In genomic region chr12:113050808-113051207, GRCh38 we compare ENCODE assay signal across 14 cellular contexts. TPM values are rescaled to one million over a fixed set of nuclear protein-coding genes. Genes with fewer than 3 reads are reported as not detected.
A peak's percentile ranks its signal among the peaks of the same experiment; 100 is the strongest.
DNase-seq lines count a peak whose midpoint lies in the region; ATAC-seq and TF ChIP-seq lines count a peak whose summit lies in the region.
"Had no signal": no experiment of that assay in that cellular context is flagged by ENCODE, and none has a peak within 500 bp of the region (broad histone marks: within the 10 kb centered on the region; RNA-seq: fewer than 3 reads in every experiment).

No MANE protein-coding gene starts in this region.

- H3K4me3 Mint-ChIP-seq in activated naive CD4-positive, alpha-beta T cell treated with anti-CD3 and anti-CD28 coated beads, Interleukin-2, amount 10 ng/mL, durations not matched to agents 7 days and 5 days = no peak overlapping the region
- H3K4me3 Mint-ChIP-seq: CD8-positive, alpha-beta memory T cell had no signal

- TF ChIP-seq POLR2A in gastroesophageal sphincter (IDR thresholded peaks at IDR 0.05) = no peak

- no peak overlapping the region for H3K9ac ChIP-seq in OCI-LY3 (ENCODE audit: low read length)

- ATAC-seq in GM21825 (IDR thresholded peaks at IDR 0.05; ENCODE audit: unreplicated experiment) = peak; percentile 52
- no peak for ATAC-seq in gastroesophageal sphincter

- no peak overlapping the region for H2AFZ ChIP-seq in OCI-LY3 (ENCODE audit: low read depth, low read length)

- H3K27me3 ChIP-seq in DOHH2 (ENCODE audit: control insufficient read depth, low read length) (no peaks in the 10 kb centered on the region), OCI-LY3 (ENCODE audit: low read depth, low read length) (no peaks in the 10 kb centered on the region), gastroesophageal sphincter (peaks cover 61% of the 10 kb centered on the region)

- H3K79me2 ChIP-seq in DOHH2 (ENCODE audit: control insufficient read depth, low read length) (peaks cover 33% of the 10 kb centered on the region), OCI-LY3 (ENCODE audit: low read length) (no peaks in the 10 kb centered on the region)

- H3K4me1 ChIP-seq in DOHH2 (ENCODE audit: control insufficient read depth, low read length) = peaks cover 94% of the 10 kb centered on the region
- H3K4me1 ChIP-seq in OCI-LY3 (ENCODE audit: low read length) = peaks cover 41% of the 10 kb centered on the region
- no peaks in the 10 kb centered on the region for H3K4me1 ChIP-seq in gastroesophageal sphincter

- no peaks in the 10 kb centered on the region for H3K9me3 ChIP-seq in DOHH2 (ENCODE audit: control insufficient read depth, insufficient read depth, low read length)
- peaks cover 9% of the 10 kb centered on the region; the same call in 1 of the 2 replicates for H3K9me3 ChIP-seq in OCI-LY3 (ENCODE audit: insufficient read depth, low read length)
- no peaks in the 10 kb centered on the region for H3K9me3 ChIP-seq in gastroesophageal sphincter

- H3K4me1 Mint-ChIP-seq in activated naive CD4-positive, alpha-beta T cell treated with anti-CD3 and anti-CD28 coated beads, Interleukin-2, amount 10 ng/mL, durations not matched to agents 7 days and 5 days = no peaks in the 10 kb centered on the region

- no peaks in the 10 kb centered on the region for H3K9me3 Mint-ChIP-seq in activated naive CD4-positive, alpha-beta T cell treated with anti-CD3 and anti-CD28 coated beads, Interleukin-2, amount 10 ng/mL, durations not matched to agents 7 days and 5 days
- H3K9me3 Mint-ChIP-seq: CD8-positive, alpha-beta memory T cell had no signal

- H3K9me2 ChIP-seq in DOHH2 (replicated peaks; ENCODE audit: control insufficient read depth, low read length) = no peaks in the 10 kb centered on the region

- H3K36me3 ChIP-seq in DOHH2 (ENCODE audit: control insufficient read depth, low read length) (peaks cover 26% of the 10 kb centered on the region), OCI-LY3 (replicated peaks; ENCODE audit: low read depth, low read length) (no peaks in the 10 kb centered on the region), gastroesophageal sphincter (no peaks in the 10 kb centered on the region)

- H3K4me2 ChIP-seq in DOHH2 (ENCODE audit: low read length) (peak overlapping the region; percentile 90), OCI-LY3 (ENCODE audit: low read length) (0 out of 2 replicates have a peak overlapping the region, but pooled peaks have one; percentile 13)

- peaks cover 50% of the 10 kb centered on the region for H3F3A ChIP-seq in DOHH2 (ENCODE audit: control insufficient read depth, insufficient read depth)

- H4K20me1 ChIP-seq in DOHH2 (ENCODE audit: control insufficient read depth, insufficient read depth, low read depth, low read length) (no peaks in the 10 kb centered on the region), OCI-LY3 (ENCODE audit: insufficient read depth, low read length) (no peaks in the 10 kb centered on the region)

- DNase-seq in left kidney (ENCODE audit: low read depth, low spot score) (peak; percentile 44), dedifferentiated amniotic fluid mesenchymal stem cell (ENCODE audit: extremely low spot score) (no peak), NCI-H2081 (lab: John Stamatoyannopoulos, UW) (no peak)
- no peak for DNase-seq in activated naive CD4-positive, alpha-beta T cell treated with anti-CD3 and anti-CD28 coated beads, Interleukin-2, amount 10 ng/mL, durations not matched to agents 7 days and 5 days
- DNase-seq: CD8-positive, alpha-beta memory T cell; NCI-H1417; NCI-H2029 treated with DMSO at 0.1 percent for 48 hours; NK-92 treated with Interleukin-12 subunit alpha and Interleukin-12 subunit beta, amount 100 ng/mL, for 24 hours; Right ventricle myocardium superior; T-helper 2 cell had no signal

- H3K36me3 Mint-ChIP-seq in activated naive CD4-positive, alpha-beta T cell treated with anti-CD3 and anti-CD28 coated beads, Interleukin-2, amount 10 ng/mL, durations not matched to agents 7 days and 5 days = no peaks in the 10 kb centered on the region
- H3K36me3 Mint-ChIP-seq: CD8-positive, alpha-beta memory T cell had no signal

- TF ChIP-seq CTCF in DOHH2 (IDR thresholded peaks at IDR 0.05; ENCODE audit: low read depth, low read length, poor library complexity, severe bottlenecking) (no peak), OCI-LY3 (IDR thresholded peaks at IDR 0.05; ENCODE audit: low read depth, low read length) (no peak), gastroesophageal sphincter (IDR thresholded peaks at IDR 0.05) (no peak)

- 52 to 79% methylated on average over 3 to 8 of the region's 8 CpGs for WGBS in gastroesophageal sphincter (ENCODE audit: low coverage in 1 of 2), 2 donors

- H3K27ac Mint-ChIP-seq in activated naive CD4-positive, alpha-beta T cell treated with anti-CD3 and anti-CD28 coated beads, Interleukin-2, amount 10 ng/mL, durations not matched to agents 7 days and 5 days = no peak overlapping the region

- no peak for TF ChIP-seq EP300 in gastroesophageal sphincter (IDR thresholded peaks at IDR 0.05)

- H3K4me3 ChIP-seq in DOHH2 (ENCODE audit: low read length) (peak overlapping the region; percentile 72), OCI-LY3 (ENCODE audit: low read length) (no peak overlapping the region), gastroesophageal sphincter (no peak overlapping the region)

- CTCF ChIA-PET in activated naive CD4-positive, alpha-beta T cell treated with anti-CD3 and anti-CD28 coated beads, Interleukin-2, amount 10 ng/mL, durations not matched to agents 7 days and 5 days (lab: Charles Lee) = interaction anchor here (0.6 to 3.2 kb wide), 6 partner anchors 48 to 127 kb away, joined by 3 to 33 read pairs (median 4); no protein-coding TSS in a partner anchor

- H3K27me3 Mint-ChIP-seq in activated naive CD4-positive, alpha-beta T cell treated with anti-CD3 and anti-CD28 coated beads, Interleukin-2, amount 10 ng/mL, durations not matched to agents 7 days and 5 days = peaks cover 36% of the 10 kb centered on the region

- H3K27ac ChIP-seq in DOHH2 (ENCODE audit: low read depth, low read length) (peak overlapping the region; percentile 99), OCI-LY3 (ENCODE audit: low read length) (no peak overlapping the region), gastroesophageal sphincter (no peak overlapping the region)

RNA-seq across cellular contexts. Expression of gene DTX1, which starts 5.7 kb away (rescaled TPM):
- 1 to 10 TPM; 2.3 to 9.5 (median 5.3) TPM for total RNA-seq in gastroesophageal sphincter
